9 cellular contexts compared by ENCODE assay signal in the genomic region with DNA sequence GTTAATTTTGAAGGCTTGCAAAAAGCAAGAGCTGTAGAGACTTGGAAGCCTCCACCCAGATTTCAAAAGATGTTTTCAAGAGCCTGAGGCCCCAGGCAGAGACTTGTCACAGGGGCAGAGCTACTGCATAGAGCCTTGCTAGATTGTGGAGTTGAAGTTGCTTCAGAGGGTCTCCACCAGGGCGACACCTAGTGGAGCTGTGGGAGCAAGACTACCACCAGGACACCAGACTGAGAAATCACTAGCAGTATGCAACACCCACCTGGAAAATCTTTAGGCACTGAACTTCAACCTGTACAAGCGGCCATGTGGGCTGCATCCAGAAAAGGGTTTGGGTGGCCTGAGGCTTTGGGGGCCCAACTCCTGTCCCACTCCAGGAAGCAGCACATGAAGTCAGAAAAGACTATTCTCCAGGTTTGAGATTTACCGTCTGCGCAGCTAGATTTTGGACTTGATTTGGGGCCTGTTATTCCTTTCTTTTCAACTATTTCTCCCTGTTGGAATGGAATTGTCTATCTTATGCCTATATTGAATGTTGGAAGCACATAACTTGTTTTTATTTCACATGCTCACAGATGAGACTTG.
A peak's percentile ranks its signal among the peaks of the same experiment; 100 is the strongest.
DNase-seq lines count a peak whose midpoint lies in the region; ATAC-seq and TF ChIP-seq lines count a peak whose summit lies in the region.
"Had no signal": no experiment of that assay in that cellular context is flagged by ENCODE, and none has a peak within 500 bp of the region (broad histone marks: within the 10 kb centered on the region; RNA-seq: fewer than 3 reads in every experiment).

No MANE protein-coding gene starts in this region.

- no peak overlapping the region for H3K27ac ChIP-seq in Panc1 (ENCODE audit: low read length)
- H3K27ac ChIP-seq: SJSA1 had no signal

- DNase-seq in COR-L47 (lab: John Stamatoyannopoulos, UW), result peak; percentile 29
- DNase-seq in Panc1 (ENCODE audit: low read depth, low spot score), result no peak
- peak; percentile 68 for DNase-seq in amniotic epithelial cell (ENCODE audit: low read depth)
- DNase-seq in islet precursor cell, result peak; percentile 83
- peak; percentile 63 for DNase-seq in stimulated activated CD8-positive, alpha-beta memory T cell treated with anti-CD3 and anti-CD28 coated beads, Interleukin-4, amount 100 ng/mL, for 48 hours
- no peak for DNase-seq in GF-D8 (lab: John Stamatoyannopoulos, UW)

- no peaks in the 10 kb centered on the region for H3K27me3 ChIP-seq in Panc1 (ENCODE audit: control insufficient read depth, insufficient read depth, low read length)
- H3K27me3 ChIP-seq: SJSA1 had no signal

- TF ChIP-seq CTCF in Panc1 (IDR thresholded peaks at IDR 0.05), result peak; percentile 69

- no peaks in the 10 kb centered on the region for H3K36me3 ChIP-seq in Panc1 (ENCODE audit: control insufficient read depth, insufficient read depth, low read length)
- H3K36me3 ChIP-seq: SJSA1 had no signal

- H3K4me1 ChIP-seq in Panc1 (ENCODE audit: control insufficient read depth, insufficient read depth, low read length), result no peaks in the 10 kb centered on the region
- H3K4me1 ChIP-seq: SJSA1 had no signal

- no peak overlapping the region for H3K4me3 ChIP-seq in Panc1 (ENCODE audit: low read depth in 2 of 2, low read length in 2 of 2)
- H3K4me3 ChIP-seq: SJSA1 had no signal

- peak; percentile 90 for ATAC-seq in GM19438 (IDR thresholded peaks at IDR 0.05; ENCODE audit: low read depth, unreplicated experiment)
- peak; percentile 97 for ATAC-seq in HG03469 (IDR thresholded peaks at IDR 0.05; ENCODE audit: unreplicated experiment)
- no peak for ATAC-seq in Panc1

- CTCF ChIA-PET in Panc1 (lab: Charles Lee), result no interaction called here

- no TSS peak for BruUV-seq in Panc1 (replicated peaks; lab: Mats Ljungman, UMichigan)

- in situ Hi-C loops in Panc1 (cut with HindIII; ENCODE audit: low pct_unique_long_range_greater_than_20kb, low sequenced_read_pairs), result no loop called here

- intact Hi-C loops in Panc1 (cut with micrococcal nuclease; ENCODE audit: unreplicated experiment), result no loop called here

- H3K9me3 ChIP-seq in Panc1 (ENCODE audit: control insufficient read depth, insufficient read depth, low read depth, low read length), result no peaks in the 10 kb centered on the region
- H3K9me3 ChIP-seq: SJSA1 had no signal

- POLR2A ChIA-PET in Panc1 (lab: Charles Lee), result no interaction called here

Comparison
In these comparisons a context has a peak if more than half of its experiments do, and no peak if none do; other contexts are left out.
1. DNase-seq: peak in COR-L47 (single experiment), amniotic epithelial cell (single experiment), islet precursor cell (single experiment) and stimulated activated CD8-positive, alpha-beta memory T cell treated with anti-CD3 and anti-CD28 coated beads, Interleukin-4, amount 100 ng/mL, for 48 hours (single experiment); none in Panc1 (single experiment) and GF-D8 (single experiment).